Comparison of ENCODE assay signal across 1 cellular context in genomic region chr1:112520166-112520565, GRCh38.
TF ChIP-seq lines count a peak whose summit lies in the region.

No MANE protein-coding gene starts in this region.

TF ChIP-seq in WTC11, 78 proteins besides CTCF, POLR2A, EP300 and RAD21 (continued from another document):
- TF ChIP-seq ZNF532 (CRISPR knock-in tag; IDR thresholded peaks at IDR 0.05; ENCODE audit: borderline replicate concordance): no peak
- TF ChIP-seq, protein P1, sequence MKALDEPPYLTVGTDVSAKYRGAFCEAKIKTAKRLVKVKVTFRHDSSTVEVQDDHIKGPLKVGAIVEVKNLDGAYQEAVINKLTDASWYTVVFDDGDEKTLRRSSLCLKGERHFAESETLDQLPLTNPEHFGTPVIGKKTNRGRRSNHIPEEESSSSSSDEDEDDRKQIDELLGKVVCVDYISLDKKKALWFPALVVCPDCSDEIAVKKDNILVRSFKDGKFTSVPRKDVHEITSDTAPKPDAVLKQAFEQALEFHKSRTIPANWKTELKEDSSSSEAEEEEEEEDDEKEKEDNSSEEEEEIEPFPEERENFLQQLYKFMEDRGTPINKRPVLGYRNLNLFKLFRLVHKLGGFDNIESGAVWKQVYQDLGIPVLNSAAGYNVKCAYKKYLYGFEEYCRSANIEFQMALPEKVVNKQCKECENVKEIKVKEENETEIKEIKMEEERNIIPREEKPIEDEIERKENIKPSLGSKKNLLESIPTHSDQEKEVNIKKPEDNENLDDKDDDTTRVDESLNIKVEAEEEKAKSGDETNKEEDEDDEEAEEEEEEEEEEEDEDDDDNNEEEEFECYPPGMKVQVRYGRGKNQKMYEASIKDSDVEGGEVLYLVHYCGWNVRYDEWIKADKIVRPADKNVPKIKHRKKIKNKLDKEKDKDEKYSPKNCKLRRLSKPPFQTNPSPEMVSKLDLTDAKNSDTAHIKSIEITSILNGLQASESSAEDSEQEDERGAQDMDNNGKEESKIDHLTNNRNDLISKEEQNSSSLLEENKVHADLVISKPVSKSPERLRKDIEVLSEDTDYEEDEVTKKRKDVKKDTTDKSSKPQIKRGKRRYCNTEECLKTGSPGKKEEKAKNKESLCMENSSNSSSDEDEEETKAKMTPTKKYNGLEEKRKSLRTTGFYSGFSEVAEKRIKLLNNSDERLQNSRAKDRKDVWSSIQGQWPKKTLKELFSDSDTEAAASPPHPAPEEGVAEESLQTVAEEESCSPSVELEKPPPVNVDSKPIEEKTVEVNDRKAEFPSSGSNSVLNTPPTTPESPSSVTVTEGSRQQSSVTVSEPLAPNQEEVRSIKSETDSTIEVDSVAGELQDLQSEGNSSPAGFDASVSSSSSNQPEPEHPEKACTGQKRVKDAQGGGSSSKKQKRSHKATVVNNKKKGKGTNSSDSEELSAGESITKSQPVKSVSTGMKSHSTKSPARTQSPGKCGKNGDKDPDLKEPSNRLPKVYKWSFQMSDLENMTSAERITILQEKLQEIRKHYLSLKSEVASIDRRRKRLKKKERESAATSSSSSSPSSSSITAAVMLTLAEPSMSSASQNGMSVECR (CRISPR knock-in tag; IDR thresholded peaks at IDR 0.05; ENCODE audit: borderline replicate concordance): no peak
- TF ChIP-seq SP1 (CRISPR knock-in tag; conservative IDR thresholded peaks at IDR 0.05): no peak
- TF ChIP-seq ZNF281 (CRISPR knock-in tag; IDR thresholded peaks at IDR 0.05): no peak
- TF ChIP-seq E2F1 (CRISPR knock-in tag; IDR thresholded peaks at IDR 0.05): no peak
- no peak for TF ChIP-seq ZNF671 (CRISPR knock-in tag; IDR thresholded peaks at IDR 0.05)
- TF ChIP-seq ZBTB21 (CRISPR knock-in tag; IDR thresholded peaks at IDR 0.05; ENCODE audit: borderline replicate concordance): no peak
